ENCODE assay signal across 25 cellular contexts in genomic region chr19:2307518-2308012, GRCh38. TPM values are rescaled to one million over a fixed set of nuclear protein-coding genes. Genes with fewer than 3 reads are reported as not detected.
DNase-seq lines count a peak whose midpoint lies in the region; ATAC-seq and TF ChIP-seq lines count a peak whose summit lies in the region.
"Had no signal": no experiment of that assay in that cellular context is flagged by ENCODE, and none has a peak within 500 bp of the region (broad histone marks: within the 10 kb centered on the region; RNA-seq: fewer than 3 reads in every experiment).

No MANE protein-coding gene starts in this region.

- H2AK5ac ChIP-seq in IMR-90 (ENCODE audit: low read depth, low read length), result no peak overlapping the region

- no peak for TF ChIP-seq RAD21 in IMR-90 (IDR thresholded peaks at IDR 0.05; ENCODE audit: low read length)

- H3K4me1 ChIP-seq in DOHH2 (ENCODE audit: control insufficient read depth, low read length) (peaks cover 24% of the 10 kb centered on the region), IMR-90 (ENCODE audit: control insufficient read depth, insufficient read depth, low read length) (peaks cover 6% of the 10 kb centered on the region; the same call in 1 of the 2 replicates), endodermal cell (ENCODE audit: control insufficient read depth, insufficient read depth, low read length) (no peaks in the 10 kb centered on the region)
- H3K4me1 ChIP-seq: foreskin keratinocyte had no signal

- H3K18ac ChIP-seq in IMR-90 (ENCODE audit: low read depth, low read length), result no peak overlapping the region

- no peak overlapping the region for H4K5ac ChIP-seq in IMR-90 (ENCODE audit: low read depth, low read length)

- peaks cover 2% of the 10 kb centered on the region for H3K9me3 Mint-ChIP-seq in endodermal cell
- H3K9me3 Mint-ChIP-seq: activated B cell treated with CpG ODN at 0.5 μM for 24 hours; activated CD4-positive, alpha-beta memory T cell treated with anti-CD3 and anti-CD28 coated beads for 36 hours; natural killer cell had no signal

- dilution Hi-C loops in IMR-90 (cut with HindIII; ENCODE audit: low sequenced_read_pairs, unreplicated experiment), result no loop called here

- intact Hi-C loops in IMR-90 (cut with micrococcal nuclease), result no loop called here

- H4K91ac ChIP-seq in IMR-90 (ENCODE audit: insufficient read depth, low read depth, low read length), result no peak overlapping the region

- H3K27ac ChIP-seq in DOHH2 (ENCODE audit: low read depth, low read length), result no peak overlapping the region
- no peak overlapping the region for H3K27ac ChIP-seq in IMR-90 (ENCODE audit: insufficient read depth, low read length)
- no peak overlapping the region for H3K27ac ChIP-seq in endodermal cell (ENCODE audit: low read depth, low read length)
- H3K27ac ChIP-seq: adrenal gland, foreskin keratinocyte, tibial nerve had no signal

- BruUV-seq in IMR-90 (replicated peaks; lab: Mats Ljungman, UMichigan), result no TSS peak

- H3K14ac ChIP-seq in IMR-90 (replicated peaks; ENCODE audit: low read depth, low read length), result no peak overlapping the region

- no peaks in the 10 kb centered on the region for H3K79me2 ChIP-seq in DOHH2 (ENCODE audit: control insufficient read depth, low read length)

- TF ChIP-seq CTCF in DOHH2 (IDR thresholded peaks at IDR 0.05; ENCODE audit: low read depth, low read length, poor library complexity, severe bottlenecking), result no peak
- no peak for TF ChIP-seq CTCF in IMR-90 (conservative IDR thresholded peaks at IDR 0.05; ENCODE audit: low read depth, low read length)
- no peak for TF ChIP-seq CTCF in endodermal cell (conservative IDR thresholded peaks at IDR 0.05)

- DNase-seq in IMR-90 (no peak), endodermal cell (no peak), skeletal muscle cell (ENCODE audit: low read depth) (no peak), hypothalamus (lab: John Stamatoyannopoulos, UW) (no peak), NCI-H1105 (lab: John Stamatoyannopoulos, UW) (no peak)
- DNase-seq: activated B cell treated with CpG ODN at 0.5 μM for 24 hours; activated CD4-positive, alpha-beta memory T cell treated with anti-CD3 and anti-CD28 coated beads for 36 hours; activated gamma-delta T cell treated with Interleukin-2 at 50 U/mL for 16 hours; activated T-cell treated with anti-CD3 and anti-CD28 coated beads for 4 hours; adrenal gland; AML-193; Calu3; erythroblast; foreskin keratinocyte; MV-4-11; natural killer cell; NCI-H187 treated with DMSO at 0.1 percent for 48 hours; NCI-H446 treated with DMSO at 0.1 percent for 48 hours; stimulated activated naive CD8-positive, alpha-beta T cell treated with anti-CD3 and anti-CD28 coated beads, Interleukin-15, Interleukin-2, amounts not matched to agents 100 U/mL and 50 U/mL, for 24 hours had no signal

- no peaks in the 10 kb centered on the region for H3F3A ChIP-seq in DOHH2 (ENCODE audit: control insufficient read depth, insufficient read depth)

- H3K27ac Mint-ChIP-seq in endodermal cell, result no peak overlapping the region
- H3K27ac Mint-ChIP-seq: activated B cell treated with CpG ODN at 0.5 μM for 24 hours; activated CD4-positive, alpha-beta memory T cell treated with anti-CD3 and anti-CD28 coated beads for 36 hours; natural killer cell had no signal

- H3K9me1 ChIP-seq in IMR-90 (ENCODE audit: insufficient read depth, low read length), result no peaks in the 10 kb centered on the region

- H3K4me3 ChIP-seq in DOHH2 (ENCODE audit: low read length) (no peak overlapping the region), IMR-90 (ENCODE audit: insufficient read depth, low read depth, low read length) (no peak overlapping the region), endodermal cell (ENCODE audit: low read length) (no peak overlapping the region), skeletal muscle cell (ENCODE audit: low read depth, low read length) (peak overlapping the region; percentile 17)
- H3K4me3 ChIP-seq: adrenal gland, tibial nerve had no signal

- no peak overlapping the region for H2BK20ac ChIP-seq in IMR-90 (ENCODE audit: low read depth, low read length)

- no peak overlapping the region for H2BK120ac ChIP-seq in IMR-90 (ENCODE audit: low read depth, low read length)

- H2AFZ ChIP-seq in IMR-90 (replicated peaks; ENCODE audit: low read length, poor library complexity), result no peak overlapping the region

- H3K4me2 ChIP-seq in DOHH2 (ENCODE audit: low read length) (peak overlapping the region; percentile 31; the same call in 1 of the 2 replicates), IMR-90 (ENCODE audit: low read depth, low read length) (peak overlapping the region; percentile 51; the same call in 1 of the 2 replicates)

- POLR2A ChIA-PET in IMR-90 (lab: Charles Lee; ENCODE audit: unreplicated experiment), result no interaction called here

- no peaks in the 10 kb centered on the region for H4K20me1 ChIP-seq in DOHH2 (ENCODE audit: control insufficient read depth, insufficient read depth, low read depth, low read length)
- H4K20me1 ChIP-seq in IMR-90 (ENCODE audit: insufficient read depth, low read length), result 0 out of 2 replicates have a peak, but pooled peaks cover 8% of the 10 kb centered on the region

- WGBS in IMR-90 (ENCODE audit: extremely low coverage in 2 of 2, insufficient read length in 1 of 2), 2 experiments, result 47% methylated on average over 3 of the region's 33 CpGs; no CpG with 5 or more reads in 1 of the 2 experiments
- WGBS in endodermal cell (ENCODE audit: insufficient coverage in 1 of 2, insufficient read length in 1 of 2), 2 experiments, result 69 to 70% methylated on average over 9 to 33 of the region's 33 CpGs

- in situ Hi-C loops in IMR-90 (cut with MboI; ENCODE audit: low sequenced_read_pairs), result no loop called here

- H4K8ac ChIP-seq in IMR-90 (ENCODE audit: low read depth in 2 of 2, low read length in 2 of 2), result no peak overlapping the region

- no peaks in the 10 kb centered on the region for H3K79me1 ChIP-seq in IMR-90 (ENCODE audit: low read depth in 1 of 2, low read length in 2 of 2)

- no peak overlapping the region for H2BK15ac ChIP-seq in IMR-90 (ENCODE audit: low read depth, low read length)

- H3K4me3 Mint-ChIP-seq in endodermal cell, result peak overlapping the region; percentile 8
- H3K4me3 Mint-ChIP-seq: activated CD4-positive, alpha-beta memory T cell treated with anti-CD3 and anti-CD28 coated beads for 36 hours; natural killer cell had no signal

- TF ChIP-seq POLR2A in IMR-90 (IDR thresholded peaks at IDR 0.05; ENCODE audit: low read depth, low read length), result no peak

- H3K27me3 ChIP-seq in DOHH2 (ENCODE audit: control insufficient read depth, low read length), result peaks cover 57% of the 10 kb centered on the region
- H3K27me3 ChIP-seq in IMR-90 (ENCODE audit: control insufficient read depth, insufficient read depth, low read length), result peaks cover 55% of the 10 kb centered on the region
- H3K27me3 ChIP-seq in endodermal cell (ENCODE audit: control insufficient read depth, insufficient read depth, low read length, poor library complexity, severe bottlenecking), result peaks cover 21% of the 10 kb centered on the region

- no peak overlapping the region for H3K9ac ChIP-seq in IMR-90 (ENCODE audit: low read depth, low read length)
- H3K9ac ChIP-seq in endodermal cell (ENCODE audit: extremely low read depth, low read length, poor library complexity, severe bottlenecking), result no peak overlapping the region

- H3K36me3 ChIP-seq in DOHH2 (ENCODE audit: control insufficient read depth, low read length) (no peaks in the 10 kb centered on the region), IMR-90 (ENCODE audit: control insufficient read depth, insufficient read depth, low read length) (no peaks in the 10 kb centered on the region), endodermal cell (ENCODE audit: control insufficient read depth, insufficient read depth, low read length) (no peaks in the 10 kb centered on the region)
- H3K36me3 ChIP-seq: adrenal gland, tibial nerve had no signal

- no peak overlapping the region for H3K56ac ChIP-seq in IMR-90 (ENCODE audit: extremely low read depth, insufficient read depth, low read length)

- CTCF ChIA-PET in IMR-90 (lab: Yijun Ruan, JAX), result no interaction called here

- no peak overlapping the region for H3K4ac ChIP-seq in IMR-90 (ENCODE audit: low read depth, low read length)

- peaks cover 52% of the 10 kb centered on the region for H3K27me3 Mint-ChIP-seq in endodermal cell (ENCODE audit: insufficient read depth)

- no peak overlapping the region for H2BK5ac ChIP-seq in IMR-90 (ENCODE audit: low read depth, low read length, poor library complexity, severe bottlenecking)

- no peaks in the 10 kb centered on the region for H3K9me3 ChIP-seq in DOHH2 (ENCODE audit: control insufficient read depth, insufficient read depth, low read length)
- no peaks in the 10 kb centered on the region; the same call in 1 of the 2 replicates for H3K9me3 ChIP-seq in IMR-90 (ENCODE audit: control insufficient read depth, insufficient read depth, low read length)
- H3K9me3 ChIP-seq in endodermal cell (ENCODE audit: control insufficient read depth, low read length), result no peaks in the 10 kb centered on the region
- H3K9me3 ChIP-seq: adrenal gland, tibial nerve had no signal

- peaks cover 1% of the 10 kb centered on the region for H3K36me3 Mint-ChIP-seq in endodermal cell (ENCODE audit: low read depth)
- H3K36me3 Mint-ChIP-seq: activated CD4-positive, alpha-beta memory T cell treated with anti-CD3 and anti-CD28 coated beads for 36 hours; natural killer cell had no signal

- no peak overlapping the region for H3K23ac ChIP-seq in IMR-90 (ENCODE audit: low read depth, low read length)

- H2AK9ac ChIP-seq in IMR-90 (replicated peaks; ENCODE audit: low read depth, low read length, poor library complexity), result no peak overlapping the region

- ATAC-seq in IMR-90 (ENCODE audit: low read depth), result no peak
- no peak for ATAC-seq in HG02973 (IDR thresholded peaks at IDR 0.05; ENCODE audit: unreplicated experiment)
- ATAC-seq: foreskin keratinocyte; Panc1; stimulated activated naive CD8-positive, alpha-beta T cell treated with anti-CD3 and anti-CD28 coated beads, Interleukin-15, Interleukin-2, amounts not matched to agents 100 U/mL and 50 U/mL, for 24 hours had no signal

- H3K9me2 ChIP-seq in DOHH2 (replicated peaks; ENCODE audit: control insufficient read depth, low read length), result no peaks in the 10 kb centered on the region

- H3K4me1 Mint-ChIP-seq in endodermal cell, result peaks cover 2% of the 10 kb centered on the region

RNA-seq across cellular contexts. Expression of gene LINGO3, which starts 0.4 kb away (rescaled TPM):
- total RNA-seq in IMR-90 (2012; rRNA removed) (not detected in 2 replicates), endodermal cell (1 to 10 TPM in 1 of 2 donors, under 1 TPM in 1; 0.20 to 1.0 TPM)
- not detected in 2 replicates for polyA plus RNA-seq in IMR-90 (2012; rRNA removed)
- polyA plus RNA-seq in IMR-90 (2012; cell fraction: cytosol; rRNA removed), result 0.03 TPM in 1 of 2 replicates, not detected in the other
- not detected in 2 replicates for polyA plus RNA-seq in IMR-90 (2012; cell fraction: nucleus; rRNA removed; ENCODE audit: low replicate concordance)
- polyA plus RNA-seq in endodermal cell (2013, experiment 1 of 2), result 2.3 TPM
- polyA plus RNA-seq in endodermal cell (2013, experiment 2 of 2), result 1.9 TPM
- total RNA-seq: bronchial epithelial cell, Calu3, foreskin keratinocyte, skeletal muscle tissue had no signal
- polyA plus RNA-seq: adrenal gland, foreskin keratinocyte had no signal

RNA-seq across cellular contexts. Expression of gene LSM7, which starts 20.8 kb away (rescaled TPM):
- 145 and 200 TPM in 2 replicates for total RNA-seq in IMR-90 (2012; rRNA removed)
- polyA plus RNA-seq in IMR-90 (2012; rRNA removed), result 544 and 708 TPM in 2 replicates
- 747 and 763 TPM in 2 replicates for polyA plus RNA-seq in IMR-90 (2012; cell fraction: cytosol; rRNA removed)
- 274 and 317 TPM in 2 replicates for polyA plus RNA-seq in IMR-90 (2012; cell fraction: nucleus; rRNA removed; ENCODE audit: low replicate concordance)
- total RNA-seq in endodermal cell, result 100 to 1,000 TPM; 141 to 149 TPM
- polyA plus RNA-seq in endodermal cell (2013, experiment 1 of 2), result 215 TPM
- polyA plus RNA-seq in endodermal cell (2013, experiment 2 of 2), result 206 TPM

RNA-seq across cellular contexts. Expression of gene SPPL2B, which starts 20.9 kb away (rescaled TPM):
- total RNA-seq in IMR-90 (2012; rRNA removed), result 3.4 and 4.2 TPM in 2 replicates
- polyA plus RNA-seq in IMR-90 (2012; rRNA removed), result 45.7 and 52.0 TPM in 2 replicates
- polyA plus RNA-seq in IMR-90 (2012; cell fraction: cytosol; rRNA removed), result 25.9 and 36.5 TPM in 2 replicates
- polyA plus RNA-seq in IMR-90 (2012; cell fraction: nucleus; rRNA removed; ENCODE audit: low replicate concordance), result 327 and 736 TPM in 2 replicates
- total RNA-seq in endodermal cell, result 100 to 1,000 TPM; 115 to 118 TPM
- polyA plus RNA-seq in endodermal cell (2013, experiment 1 of 2), result 88.6 TPM
- polyA plus RNA-seq in endodermal cell (2013, experiment 2 of 2), result 73.4 TPM

RNA-seq across cellular contexts. Expression of gene PEAK3, which starts 25.6 kb away (rescaled TPM):
- total RNA-seq in IMR-90 (2012; rRNA removed), result under 0.01 TPM in 1 of 2 replicates, not detected in the other
- 0.09 and 0.19 TPM in 2 replicates for polyA plus RNA-seq in IMR-90 (2012; rRNA removed)
- polyA plus RNA-seq in IMR-90 (2012; cell fraction: cytosol; rRNA removed), result 0.09 and 0.15 TPM in 2 replicates
- 0.14 TPM in 1 of 2 replicates, not detected in the other for polyA plus RNA-seq in IMR-90 (2012; cell fraction: nucleus; rRNA removed; ENCODE audit: low replicate concordance)
- not detected for total RNA-seq in endodermal cell
- polyA plus RNA-seq in endodermal cell (2013, experiment 1 of 2), result not detected
- polyA plus RNA-seq in endodermal cell (2013, experiment 2 of 2), result 0.08 TPM
- total RNA-seq: activated CD4-positive, alpha-beta memory T cell treated with anti-CD3 and anti-CD28 coated beads for 36 hours; bronchial epithelial cell; Calu3; foreskin keratinocyte; skeletal muscle tissue had no signal
- polyA plus RNA-seq: foreskin keratinocyte had no signal

RNA-seq across cellular contexts. Expression of gene JSRP1, which starts 51.3 kb away (rescaled TPM):
- not detected in 2 replicates for total RNA-seq in IMR-90 (2012; rRNA removed)
- polyA plus RNA-seq in IMR-90 (2012; rRNA removed), result not detected in 2 replicates
- 0.07 and 0.18 TPM in 2 replicates for polyA plus RNA-seq in IMR-90 (2012; cell fraction: cytosol; rRNA removed)
- 0.62 and 0.78 TPM in 2 replicates for polyA plus RNA-seq in IMR-90 (2012; cell fraction: nucleus; rRNA removed; ENCODE audit: low replicate concordance)
- total RNA-seq in endodermal cell, result under 1 TPM; 0.66 to 0.89 TPM
- polyA plus RNA-seq in endodermal cell (2013, experiment 1 of 2), result not detected
- polyA plus RNA-seq in endodermal cell (2013, experiment 2 of 2), result not detected
- total RNA-seq: bronchial epithelial cell, foreskin keratinocyte, tibial nerve had no signal

Comparison
In these comparisons a context has a peak if more than half of its experiments do, and no peak if none do; other contexts are left out.
1. RNA of gene SPPL2B, which starts 20.9 kb away (total RNA-seq): 115 to 118 TPM in endodermal cell; 3.4 to 4.2 TPM in IMR-90; every median in the first group is over 10 times any median in the second.